Comparison of ENCODE assay signal across 9 cellular contexts in genomic region chr17:58325289-58325726, GRCh38. TPM values are rescaled to one million over a fixed set of nuclear protein-coding genes. Genes with fewer than 3 reads are reported as not detected.
DNase-seq lines count a peak whose midpoint lies in the region; TF ChIP-seq lines count a peak whose summit lies in the region.
"Had no signal": no experiment of that assay in that cellular context is flagged by ENCODE, and none has a peak within 500 bp of the region (broad histone marks: within the 10 kb centered on the region; RNA-seq: fewer than 3 reads in every experiment).

No MANE protein-coding gene starts in this region.

- peaks cover 16 to 24% of the 10 kb centered on the region in 2 experiments for H3K4me1 ChIP-seq in trophoblast cell (ENCODE audit: control insufficient read depth in 1 of 2, insufficient read depth in 2 of 2, low read length in 2 of 2)

- no peaks in the 10 kb centered on the region for H3K9me3 ChIP-seq in trophoblast cell (ENCODE audit: insufficient read depth, low read depth, low read length)

- no peaks in the 10 kb centered on the region for H3K4me1 Mint-ChIP-seq in chondrocyte (ENCODE audit: low read depth)

- H4K8ac ChIP-seq in trophoblast cell (ENCODE audit: low read depth, low read length) = no peak overlapping the region

- no peak overlapping the region for H3K27ac ChIP-seq in trophoblast cell (ENCODE audit: low read depth, low read length)

- H4K91ac ChIP-seq in trophoblast cell (ENCODE audit: low read depth, low read length) = no peak overlapping the region

- H2BK12ac ChIP-seq in trophoblast cell (ENCODE audit: low read length) = no peak overlapping the region

- no peak overlapping the region for H3K4ac ChIP-seq in trophoblast cell (ENCODE audit: low read depth, low read length)

- H2AK5ac ChIP-seq in trophoblast cell (ENCODE audit: low read length) = no peak overlapping the region

- H3K9me3 Mint-ChIP-seq in chondrocyte (ENCODE audit: low read depth) = no peaks in the 10 kb centered on the region

- peaks cover 10% of the 10 kb centered on the region for H3K27me3 Mint-ChIP-seq in chondrocyte (ENCODE audit: low read depth)

- no peak overlapping the region for H3K18ac ChIP-seq in trophoblast cell (ENCODE audit: low read length)

- peaks cover 4% of the 10 kb centered on the region for H3K79me2 ChIP-seq in trophoblast cell (ENCODE audit: control insufficient read depth, insufficient read depth, low read length, poor library complexity)

- H3K36me3 ChIP-seq in trophoblast cell (ENCODE audit: control insufficient read depth in 1 of 2, insufficient read depth in 2 of 2, low read length in 2 of 2) = no peaks in the 10 kb centered on the region

- peak overlapping the region; percentile 23 for H3K4me3 Mint-ChIP-seq in chondrocyte (ENCODE audit: unreplicated experiment)

- no peak for TF ChIP-seq CTCF in chondrocyte (IDR thresholded peaks at IDR 0.05)

- no peak overlapping the region for H3K4me3 ChIP-seq in trophoblast cell (ENCODE audit: low read depth, low read length)

- H4K12ac ChIP-seq in trophoblast cell (ENCODE audit: low read depth, low read length) = no peak overlapping the region

- no peak overlapping the region for H2BK120ac ChIP-seq in trophoblast cell (ENCODE audit: insufficient read depth, low read length, poor library complexity)

- no peak overlapping the region for H3K14ac ChIP-seq in trophoblast cell (ENCODE audit: low read length)

- intact Hi-C loops in posterior vena cava (cut with DNase I) = no loop called here

- H3K9ac ChIP-seq in trophoblast cell (ENCODE audit: low read length) = no peak overlapping the region

- H3K27me3 ChIP-seq in trophoblast cell (ENCODE audit: insufficient read depth, low read length) = no peaks in the 10 kb centered on the region

- H3K23ac ChIP-seq in trophoblast cell (ENCODE audit: low read length) = no peak overlapping the region

- DNase-seq in GF-D8 (lab: John Stamatoyannopoulos, UW) = peak; percentile 68
- DNase-seq in NCI-H1105 treated with DMSO at 0.1 percent for 48 hours (lab: John Stamatoyannopoulos, UW) = peak; percentile 43
- no peak for DNase-seq in chondrocyte (ENCODE audit: low spot score)
- DNase-seq in posterior vena cava (ENCODE audit: low spot score) = peak; percentile 83
- DNase-seq in NOMO-1 treated with dmso at 0.1 percent for 144 hours (lab: John Stamatoyannopoulos, UW; ENCODE audit: unreplicated experiment) = no peak
- DNase-seq in NCI-H345 (lab: John Stamatoyannopoulos, UW) = no peak
- DNase-seq in trophoblast cell = no peak
- DNase-seq: activated CD8-positive, alpha-beta memory T cell treated with anti-CD3 and anti-CD28 coated beads for 24 hours had no signal

- H3K4me2 ChIP-seq in trophoblast cell (ENCODE audit: low read length) = no peak overlapping the region

- no peaks in the 10 kb centered on the region for H3K36me3 Mint-ChIP-seq in chondrocyte (ENCODE audit: low read depth)

- H3K27ac Mint-ChIP-seq in chondrocyte (ENCODE audit: unreplicated experiment) = no peak overlapping the region

- WGBS in trophoblast cell (ENCODE audit: extremely low coverage, insufficient coverage, insufficient read length) = no CpG with 5 or more reads among the region's 11 CpGs

- peaks cover 7% of the 10 kb centered on the region for H3K79me1 ChIP-seq in trophoblast cell (ENCODE audit: low read length)

- no peak overlapping the region for H2BK5ac ChIP-seq in trophoblast cell (ENCODE audit: low read depth, low read length, poor library complexity)

- H2AFZ ChIP-seq in trophoblast cell (ENCODE audit: insufficient read depth, low read length, poor library complexity) = no peak overlapping the region

RNA-seq across cellular contexts. Expression of gene TSPOAP1, which starts 3.3 kb away (rescaled TPM):
- total RNA-seq in chondrocyte (1.3 to 2.0 TPM in 2 of 3 replicates, not detected in the other), posterior vena cava (1 to 10 TPM; 8.2 to 10.0 TPM)
- 1.1 and 1.3 TPM in 2 replicates for polyA plus RNA-seq in trophoblast cell (2013)

RNA-seq across cellular contexts. Expression of gene SUPT4H1, which starts 26.7 kb away (rescaled TPM):
- total RNA-seq in chondrocyte (57.4 to 71.8 TPM (median 62.9 TPM) in 3 replicates), posterior vena cava (10 to 100 TPM; 48.4 to 50.1 TPM)
- 63.5 and 64.6 TPM in 2 replicates for polyA plus RNA-seq in trophoblast cell (2013)

RNA-seq across cellular contexts. Expression of gene MPO, which starts 44.6 kb away (rescaled TPM):
- total RNA-seq in chondrocyte (not detected in 3 replicates), posterior vena cava (under 1 TPM; 0.74 to 0.86 TPM)
- not detected in 2 replicates for polyA plus RNA-seq in trophoblast cell (2013)
- total RNA-seq: M059J had no signal

Comparison
In these comparisons a context has a peak if more than half of its experiments do, and no peak if none do; other contexts are left out.
1. DNase-seq: peak in GF-D8 (single experiment), NCI-H1105 treated with DMSO at 0.1 percent for 48 hours (single experiment) and posterior vena cava (single experiment); none in chondrocyte (single experiment), NOMO-1 treated with dmso at 0.1 percent for 144 hours (single experiment), NCI-H345 (single experiment) and trophoblast cell (0 of 2).